11 cellular contexts compared by ENCODE assay signal in the genomic region with DNA sequence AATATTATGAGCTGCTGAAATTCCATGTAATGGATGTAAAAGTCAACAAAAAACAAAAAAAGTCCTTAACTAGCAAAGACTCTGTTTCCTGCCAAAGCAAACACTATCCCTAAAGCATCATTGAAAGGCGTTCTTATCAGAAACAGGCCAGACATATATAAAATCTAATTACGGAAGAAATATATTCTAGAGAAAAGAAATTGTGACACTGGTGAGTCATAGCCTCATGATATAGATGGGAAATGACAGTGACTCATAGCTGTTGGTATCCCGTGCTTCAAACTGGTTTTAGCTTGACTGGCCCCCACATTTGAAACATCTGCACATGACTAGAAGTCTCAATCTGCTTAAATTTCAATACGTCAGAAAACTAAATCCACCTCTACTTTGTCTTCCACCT.
DNase-seq lines count a peak whose midpoint lies in the region; ATAC-seq, FAIRE-seq and TF ChIP-seq lines count a peak whose summit lies in the region.
"Had no signal": no experiment of that assay in that cellular context is flagged by ENCODE, and none has a peak within 500 bp of the region (broad histone marks: within the 10 kb centered on the region; RNA-seq: fewer than 3 reads in every experiment).

No MANE protein-coding gene starts in this region.

- intact Hi-C loops in posterior cingulate gyrus (cut with DNase I), result no loop called here

- H3K9ac ChIP-seq in fibroblast of lung (ENCODE audit: insufficient read depth, low read length), result no peak overlapping the region

- no peaks in the 10 kb centered on the region for H3K79me2 ChIP-seq in fibroblast of lung (ENCODE audit: control insufficient read depth, insufficient read depth, low read length)

- no peak overlapping the region for H3K27ac ChIP-seq in fibroblast of lung (ENCODE audit: insufficient read depth, low read length)

- H3K9me3 ChIP-seq in fibroblast of lung (ENCODE audit: control insufficient read depth, insufficient read depth, low read depth, low read length), result no peaks in the 10 kb centered on the region

- DNase-seq in HTR-8/SVneo (ENCODE audit: insufficient read length, low spot score) (peak; percentile 34), SK-MEL-5 (ENCODE audit: low read depth, low spot score) (peak; percentile 28), fibroblast of lung (ENCODE audit: low read depth in 2 of 2) (peak; percentile 64 to 92), smooth muscle cell of the brain vasculature (ENCODE audit: low read depth, low spot score) (peak; percentile 56), posterior cingulate gyrus (no peak), DMS79 treated with DMSO at 0.1 percent for 48 hours (lab: John Stamatoyannopoulos, UW) (no peak)
- DNase-seq: activated CD4-positive, alpha-beta T cell treated with anti-CD3 and anti-CD28 coated beads for 36 hours; endodermal cell; NCI-H1436 treated with DMSO at 0.1 percent for 48 hours had no signal

- no peaks in the 10 kb centered on the region for H3K36me3 ChIP-seq in fibroblast of lung (ENCODE audit: control insufficient read depth, insufficient read depth, low read length)

- no peaks in the 10 kb centered on the region for H3K27me3 ChIP-seq in fibroblast of lung (ENCODE audit: control insufficient read depth, insufficient read depth, low read length)

- in situ Hi-C loops in SK-MEL-5 (cut with HindIII; ENCODE audit: low pct_unique_long_range_greater_than_20kb, low sequenced_read_pairs), result no loop called here

- no peak overlapping the region for H3K4me3 ChIP-seq in fibroblast of lung (replicated peaks in 1 of 4; ENCODE audit: control extremely low read depth in 1 of 4, insufficient read depth in 1 of 4, low read depth in 3 of 4, low read length in 4 of 4)

- no peak overlapping the region for H2AFZ ChIP-seq in fibroblast of lung (ENCODE audit: low read length)

- no peaks in the 10 kb centered on the region for H4K20me1 ChIP-seq in fibroblast of lung (ENCODE audit: control insufficient read depth, extremely low read depth, insufficient read depth, low read length)

- no peak for ATAC-seq in GM18873 (IDR thresholded peaks at IDR 0.05; ENCODE audit: low FRiP score, unreplicated experiment)
- ATAC-seq: activated CD4-positive, alpha-beta T cell treated with anti-CD3 and anti-CD28 coated beads for 36 hours had no signal

- no peak overlapping the region for H3K4me2 ChIP-seq in fibroblast of lung (ENCODE audit: extremely low read depth, insufficient read depth, low read length)

- no peaks in the 10 kb centered on the region for H3K4me1 ChIP-seq in fibroblast of lung (ENCODE audit: control insufficient read depth, extremely low read depth, insufficient read depth, low read length)

- no peak for FAIRE-seq in HTR-8/SVneo (lab: Jason Lieb, UNC)
- FAIRE-seq: H1 had no signal

- no peak for TF ChIP-seq CTCF in fibroblast of lung (conservative IDR thresholded peaks at IDR 0.05 in 1 of 2, IDR thresholded peaks at IDR 0.05 in 1 of 2; ENCODE audit: low read depth in 1 of 2, low read length in 2 of 2)

Comparison
In these comparisons a context has a peak if more than half of its experiments do, and no peak if none do; other contexts are left out.
1. DNase-seq: peak in HTR-8/SVneo (single experiment), SK-MEL-5 (single experiment), fibroblast of lung (2 of 2) and smooth muscle cell of the brain vasculature (single experiment); none in posterior cingulate gyrus (0 of 10) and DMS79 treated with DMSO at 0.1 percent for 48 hours (single experiment).